Comparison of ENCODE assay signal across 1 cellular context in the genomic region with DNA sequence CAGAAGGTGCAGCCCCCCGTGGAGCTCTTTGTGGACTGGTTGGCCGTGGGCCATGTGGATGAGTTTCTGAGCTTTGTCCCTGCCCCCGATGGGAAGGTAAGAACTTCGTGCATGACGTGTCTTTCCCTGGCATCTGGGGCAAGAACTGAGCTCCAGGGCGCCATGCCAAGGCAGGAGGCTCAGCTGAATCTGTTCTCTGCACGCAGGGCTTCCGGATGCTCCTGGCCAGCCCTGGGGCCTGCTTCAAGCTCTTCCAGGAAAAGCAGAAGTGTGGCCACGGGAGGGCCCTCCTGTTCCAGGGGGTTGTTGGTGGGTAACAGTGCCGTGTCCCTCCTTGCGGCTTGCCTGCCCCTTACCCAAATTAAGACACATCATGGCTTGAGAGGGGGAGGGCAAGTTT.
TF ChIP-seq lines count a peak whose summit lies in the region.

No MANE protein-coding gene starts in this region.

TF ChIP-seq in H1, 55 proteins besides CTCF, POLR2A, EP300 and RAD21:
- no peak for TF ChIP-seq GTF2F1 (IDR thresholded peaks at IDR 0.05; ENCODE audit: borderline replicate concordance, low read depth, low read length)
- no peak for TF ChIP-seq POLR2AphosphoS5 (IDR thresholded peaks at IDR 0.05; ENCODE audit: low read depth, low read length)
- TF ChIP-seq CBX8 (IDR thresholded peaks at IDR 0.05; ENCODE audit: borderline replicate concordance, low read depth, low read length), result no peak
- TF ChIP-seq TAF7 (optimal IDR thresholded peaks at IDR 0.05; ENCODE audit: borderline replicate concordance, low read depth, low read length), result no peak
- no peak for TF ChIP-seq MAX (IDR thresholded peaks at IDR 0.05)
- TF ChIP-seq SAP30 (IDR thresholded peaks at IDR 0.05; ENCODE audit: insufficient read depth, insufficient replicate concordance, low read length), result no peak
- no peak for TF ChIP-seq TEAD4 (IDR thresholded peaks at IDR 0.05; ENCODE audit: low read depth, low read length)
- no peak for TF ChIP-seq TCF12 (IDR thresholded peaks at IDR 0.05; ENCODE audit: low read depth, low read length)
- no peak for TF ChIP-seq MAFK (IDR thresholded peaks at IDR 0.05; ENCODE audit: low read depth, low read length)
- TF ChIP-seq BACH1 (IDR thresholded peaks at IDR 0.05; ENCODE audit: low read length), result no peak
- no peak for TF ChIP-seq KDM1A (IDR thresholded peaks at IDR 0.05; ENCODE audit: borderline replicate concordance, low read length)
- TF ChIP-seq E2F6 (IDR thresholded peaks at IDR 0.05), result no peak
- TF ChIP-seq NRF1 (IDR thresholded peaks at IDR 0.05; ENCODE audit: low read depth, low read length), result no peak
- TF ChIP-seq EZH2 (IDR thresholded peaks at IDR 0.05; ENCODE audit: low read depth, low read length, severe bottlenecking), result no peak
- no peak for TF ChIP-seq NANOG (IDR thresholded peaks at IDR 0.05; ENCODE audit: insufficient read depth, low read depth, low read length, poor library complexity, severe bottlenecking)
- TF ChIP-seq CBX5 (IDR thresholded peaks at IDR 0.05; ENCODE audit: low read depth, low read length), result no peak
- TF ChIP-seq HDAC6 (IDR thresholded peaks at IDR 0.05; ENCODE audit: low read depth, low read length), result no peak
- TF ChIP-seq RXRA (IDR thresholded peaks at IDR 0.05; ENCODE audit: insufficient read depth, low read depth, low read length), result no peak
- TF ChIP-seq POU5F1 (IDR thresholded peaks at IDR 0.05; ENCODE audit: low read depth, low read length), result no peak
- no peak for TF ChIP-seq EGR1 (IDR thresholded peaks at IDR 0.05; ENCODE audit: borderline replicate concordance, low read depth, low read length)
